In genomic region chr17:20072692-20072992, GRCh38 we compare ENCODE assay signal across 14 cellular contexts.
A peak's percentile ranks its signal among the peaks of the same experiment; 100 is the strongest.
DNase-seq lines count a peak whose midpoint lies in the region; ATAC-seq and TF ChIP-seq lines count a peak whose summit lies in the region.
"Had no signal": no experiment of that assay in that cellular context is flagged by ENCODE, and none has a peak within 500 bp of the region (broad histone marks: within the 10 kb centered on the region; RNA-seq: fewer than 3 reads in every experiment).

No MANE protein-coding gene starts in this region.

- H3K27ac ChIP-seq in ascending aorta (peak overlapping the region; percentile 66 to 82), spleen (peak overlapping the region in 6 of 8 donors; percentile 3 to 78 (median 56)), uterus (no peak overlapping the region)

- CTCF ChIA-PET in activated CD8-positive, alpha-beta memory T cell treated with anti-CD3 and anti-CD28 coated beads, Interleukin-2, amount 10 ng/mL, durations not matched to agents 7 days and 5 days (lab: Charles Lee): interaction anchor here (1.6 to 3.5 kb wide), 2 partner anchors 63 to 80 kb away, joined by 6 to 18 read pairs; partner anchors contain the start of gene SPECC1

- no peaks in the 10 kb centered on the region for H3K27me3 ChIP-seq in ascending aorta
- no peaks in the 10 kb centered on the region for H3K27me3 ChIP-seq in spleen (replicated peaks in 1 of 7)
- no peaks in the 10 kb centered on the region for H3K27me3 ChIP-seq in uterus
- H3K27me3 ChIP-seq: adrenal gland had no signal

- no peaks in the 10 kb centered on the region for H3K36me3 ChIP-seq in ascending aorta
- H3K36me3 ChIP-seq in spleen: no peaks in the 10 kb centered on the region
- no peaks in the 10 kb centered on the region for H3K36me3 ChIP-seq in uterus
- H3K36me3 ChIP-seq: adrenal gland had no signal

- H3K4me1 Mint-ChIP-seq in activated CD8-positive, alpha-beta memory T cell treated with anti-CD3 and anti-CD28 coated beads, Interleukin-2, amount 10 ng/mL, durations not matched to agents 7 days and 5 days: peaks cover 32% of the 10 kb centered on the region

- no peaks in the 10 kb centered on the region for H3K9me3 Mint-ChIP-seq in activated CD8-positive, alpha-beta memory T cell treated with anti-CD3 and anti-CD28 coated beads, Interleukin-2, amount 10 ng/mL, durations not matched to agents 7 days and 5 days (ENCODE audit: low read depth)
- H3K9me3 Mint-ChIP-seq: type B pancreatic cell had no signal

- 56 to 76% (median 74%) methylated on average over 3 of the region's 3 CpGs for WGBS in spleen, 5 donors

- peaks cover 3 to 31% of the 10 kb centered on the region in 2 donors for H3K4me1 ChIP-seq in ascending aorta
- H3K4me1 ChIP-seq in spleen: peaks cover 0 to 50% (median 24%) of the 10 kb centered on the region in 6 donors
- H3K4me1 ChIP-seq in uterus: no peaks in the 10 kb centered on the region
- H3K4me1 ChIP-seq: adrenal gland had no signal

- H3K4me3 Mint-ChIP-seq in activated CD8-positive, alpha-beta memory T cell treated with anti-CD3 and anti-CD28 coated beads, Interleukin-2, amount 10 ng/mL, durations not matched to agents 7 days and 5 days: peak overlapping the region; percentile 69
- H3K4me3 Mint-ChIP-seq: type B pancreatic cell had no signal

- H3K27me3 Mint-ChIP-seq in activated CD8-positive, alpha-beta memory T cell treated with anti-CD3 and anti-CD28 coated beads, Interleukin-2, amount 10 ng/mL, durations not matched to agents 7 days and 5 days: no peaks in the 10 kb centered on the region

- no peaks in the 10 kb centered on the region for H3K9me3 ChIP-seq in ascending aorta
- H3K9me3 ChIP-seq in spleen: no peaks in the 10 kb centered on the region
- H3K9me3 ChIP-seq in uterus: no peaks in the 10 kb centered on the region
- H3K9me3 ChIP-seq: adrenal gland, SK-N-SH had no signal

- H3K4me3 ChIP-seq in ascending aorta: no peak overlapping the region
- H3K4me3 ChIP-seq in spleen: no peak overlapping the region
- no peak overlapping the region for H3K4me3 ChIP-seq in uterus

- DNase-seq in activated CD8-positive, alpha-beta memory T cell treated with anti-CD3 and anti-CD28 coated beads, Interleukin-2, amount 10 ng/mL, durations not matched to agents 7 days and 5 days: no peak
- DNase-seq in activated CD8-positive, alpha-beta memory T cell treated with anti-CD3 and anti-CD28 coated beads for 24 hours: no peak
- DNase-seq in M059J (ENCODE audit: low read depth) (peak; percentile 44), ascending aorta (ENCODE audit: low spot score in 2 of 2) (no peak), spleen (no peak), uterus (no peak)
- DNase-seq: activated CD8-positive, alpha-beta memory T cell treated with anti-CD3 and anti-CD28 coated beads, Interleukin-2, amount 50 U/mL, for 48 hours; cortex of kidney; left ventricle myocardium superior; SK-N-SH had no signal

- intact Hi-C loops in ascending aorta (cut with DNase I) (no loop called here), spleen (cut with DNase I; ENCODE audit: low total_unique reads) (no loop called here), uterus (cut with DNase I; ENCODE audit: low total_unique reads) (no loop called here)

- H3K36me3 Mint-ChIP-seq in activated CD8-positive, alpha-beta memory T cell treated with anti-CD3 and anti-CD28 coated beads, Interleukin-2, amount 10 ng/mL, durations not matched to agents 7 days and 5 days: peaks cover 3% of the 10 kb centered on the region
- H3K36me3 Mint-ChIP-seq: type B pancreatic cell had no signal

- peak overlapping the region; percentile 89 for H3K27ac Mint-ChIP-seq in activated CD8-positive, alpha-beta memory T cell treated with anti-CD3 and anti-CD28 coated beads, Interleukin-2, amount 10 ng/mL, durations not matched to agents 7 days and 5 days
- H3K27ac Mint-ChIP-seq: type B pancreatic cell had no signal

- no peak for TF ChIP-seq POLR2A in spleen (IDR thresholded peaks at IDR 0.05)
- no peak for TF ChIP-seq POLR2A in uterus (IDR thresholded peaks at IDR 0.05)

- ATAC-seq in activated CD8-positive, alpha-beta memory T cell treated with anti-CD3 and anti-CD28 coated beads, Interleukin-2, amount 10 ng/mL, durations not matched to agents 7 days and 5 days: no peak
- ATAC-seq in GM21390 (IDR thresholded peaks at IDR 0.05; ENCODE audit: unreplicated experiment) (no peak), GM21360 (IDR thresholded peaks at IDR 0.05; ENCODE audit: unreplicated experiment) (no peak)

- TF ChIP-seq CTCF in ascending aorta (IDR thresholded peaks at IDR 0.05): no peak
- TF ChIP-seq CTCF in spleen (IDR thresholded peaks at IDR 0.05 in 8 of 11, conservative IDR thresholded peaks at IDR 0.05 in 3 of 11): no peak
- no peak for TF ChIP-seq CTCF in uterus (IDR thresholded peaks at IDR 0.05)

Comparison
In these comparisons a context has a peak if more than half of its experiments do, and no peak if none do; other contexts are left out.
1. H3K27ac ChIP-seq: peak in ascending aorta (2 of 2) and spleen (6 of 8); none in uterus (0 of 2).